5 cellular contexts compared by ENCODE assay signal in the genomic region with DNA sequence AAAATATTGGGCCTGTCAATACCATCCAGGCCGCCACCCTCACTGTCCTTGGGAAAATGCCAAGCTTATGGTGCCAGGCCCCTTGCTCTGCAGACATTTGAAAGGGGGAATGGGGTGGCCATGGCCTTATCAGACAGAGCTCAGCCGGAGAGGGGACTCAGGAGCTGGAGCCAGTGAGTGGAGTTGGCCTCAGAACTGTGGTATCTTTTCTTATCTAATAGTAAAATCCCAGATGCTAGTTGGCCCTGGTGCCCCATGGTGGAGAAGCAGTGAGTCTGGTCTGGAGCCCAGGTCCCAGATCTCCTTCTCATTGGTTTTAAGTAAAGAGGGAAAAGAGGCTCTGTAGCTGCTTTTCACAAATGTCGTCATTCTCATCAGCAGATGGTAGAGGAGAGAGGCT. TPM values are rescaled to one million over a fixed set of nuclear protein-coding genes. Genes with fewer than 3 reads are reported as not detected.
"Had no signal": no experiment of that assay in that cellular context is flagged by ENCODE, and none has a peak within 500 bp of the region (broad histone marks: within the 10 kb centered on the region; RNA-seq: fewer than 3 reads in every experiment).

No MANE protein-coding gene starts in this region.

- H3K27ac Mint-ChIP-seq: GM23338, H9 had no signal

- H2AFZ ChIP-seq: GM23338 had no signal

- H3K9me3 Mint-ChIP-seq: GM23338, H9 had no signal

- H3K4me2 ChIP-seq: GM23338 had no signal

- DNase-seq: H9, HCEC 1CT, IMR-90 had no signal

- H3K4me3 Mint-ChIP-seq: GM23338, H9 had no signal

- ATAC-seq: GM23338 had no signal

- H3K4me3 ChIP-seq: GM23338 had no signal

RNA-seq across cellular contexts. Expression of gene SORCS3, which starts 49.6 kb away (rescaled TPM):
- total RNA-seq: HT-29, IMR-90 had no signal
- polyA plus RNA-seq: IMR-90 had no signal
